29 cellular contexts compared by ENCODE assay signal in genomic region chr6:116127771-116128493, GRCh38. TPM values are rescaled to one million over a fixed set of nuclear protein-coding genes. Genes with fewer than 3 reads are reported as not detected.
DNase-seq lines count a peak whose midpoint lies in the region; ATAC-seq and TF ChIP-seq lines count a peak whose summit lies in the region.
"Had no signal": no experiment of that assay in that cellular context is flagged by ENCODE, and none has a peak within 500 bp of the region (broad histone marks: within the 10 kb centered on the region; RNA-seq: fewer than 3 reads in every experiment).

No MANE protein-coding gene starts in this region.

- 50 to 58% (median 55%) methylated on average over 2 of the region's 2 CpGs for WGBS in heart left ventricle, 4 donors
- WGBS in right cardiac atrium = 67% methylated on average over 2 of the region's 2 CpGs
- WGBS in SK-N-SH (ENCODE audit: low lambda C conversion rate) = 90% methylated on average over 2 of the region's 2 CpGs

- no peak overlapping the region for H2AFZ ChIP-seq in SK-N-SH (ENCODE audit: low read depth)
- H2AFZ ChIP-seq: neural progenitor cell had no signal

- no peak for TF ChIP-seq RAD21 in SK-N-SH (IDR thresholded peaks at IDR 0.05; ENCODE audit: low read length)

- no peak for TF ChIP-seq EP300 in SK-N-SH (IDR thresholded peaks at IDR 0.05; ENCODE audit: borderline replicate concordance in 1 of 2, low read depth in 1 of 2, low read length in 1 of 2)

- H3K9me2 ChIP-seq in SK-N-SH = no peaks in the 10 kb centered on the region

- H4K20me1 ChIP-seq in SK-N-SH (ENCODE audit: insufficient read depth) = no peaks in the 10 kb centered on the region

- no peaks in the 10 kb centered on the region for H3K9me3 ChIP-seq in heart left ventricle
- H3K9me3 ChIP-seq in right cardiac atrium (ENCODE audit: control insufficient read depth, low read length) = no peaks in the 10 kb centered on the region
- H3K9me3 ChIP-seq in SK-N-SH = no peaks in the 10 kb centered on the region
- H3K9me3 ChIP-seq: Caco-2 had no signal

- H3K36me3 ChIP-seq in heart left ventricle = peaks cover 0 to 10% (median 0%) of the 10 kb centered on the region in 9 donors
- H3K36me3 ChIP-seq in SK-N-SH (replicated peaks in 1 of 2; ENCODE audit: control insufficient read depth in 1 of 2, insufficient read depth in 2 of 2, low read length in 1 of 2) = peaks cover 0 to 3% of the 10 kb centered on the region in 2 experiments
- H3K36me3 ChIP-seq: neural progenitor cell had no signal

- DNase-seq in heart left ventricle (no peak), right cardiac atrium (no peak), SK-N-SH (no peak), fibroblast of peridontal ligament (ENCODE audit: extremely low read depth) (peak; percentile 48), NOMO-1 treated with dmso at 0.1 percent for 144 hours (lab: John Stamatoyannopoulos, UW; ENCODE audit: unreplicated experiment) (no peak)
- DNase-seq in activated T-cell treated with anti-CD3 and anti-CD28 coated beads, Interleukin-2, amount 50 U/mL, for 4 hours = no peak
- DNase-seq: activated CD4-positive, alpha-beta T cell treated with anti-CD3 and anti-CD28 coated beads, Interleukin-2, amount 50 U/mL, for 48 hours; activated CD4-positive, CD25-positive, alpha-beta regulatory T cell; activated CD8-positive, alpha-beta memory T cell treated with anti-CD3 and anti-CD28 coated beads, Interleukin-2, amount 50 U/mL, for 4 hours; C1 segment of cervical spinal cord; Caco-2; DMS79 treated with DMSO at 0.1 percent for 48 hours; Karpas-422; MV-4-11; NCI-H1694; stimulated activated CD8-positive, alpha-beta memory T cell treated with anti-CD3 and anti-CD28 coated beads, Interleukin-4, amount 100 ng/mL, for 48 hours; trophoblast cell had no signal

- no peaks in the 10 kb centered on the region for H3K27me3 Mint-ChIP-seq in activated T-cell treated with anti-CD3 and anti-CD28 coated beads, Interleukin-2, amount 50 U/mL, for 4 hours (ENCODE audit: low read depth)
- H3K27me3 Mint-ChIP-seq: activated naive CD8-positive, alpha-beta T cell; activated T-helper 17 cell treated with anti-CD3 and anti-CD28 coated beads, Interleukin-2, amount 50 U/mL, for 72 hours had no signal

- H3K79me2 ChIP-seq in SK-N-SH (ENCODE audit: insufficient read depth) = no peaks in the 10 kb centered on the region

- TF ChIP-seq POLR2A in heart left ventricle (IDR thresholded peaks at IDR 0.05) = no peak

- intact Hi-C loops in heart left ventricle (cut with DNase I) = no loop called here
- intact Hi-C loops in right cardiac atrium (cut with DNase I) = no loop called here

- H3K27me3 ChIP-seq in heart left ventricle (no peaks in the 10 kb centered on the region), right cardiac atrium (ENCODE audit: control insufficient read depth, insufficient read depth) (no peaks in the 10 kb centered on the region), SK-N-SH (ENCODE audit: insufficient read depth) (no peaks in the 10 kb centered on the region)
- H3K27me3 ChIP-seq: neural progenitor cell had no signal

- H3K4me1 Mint-ChIP-seq in activated T-cell treated with anti-CD3 and anti-CD28 coated beads, Interleukin-2, amount 50 U/mL, for 4 hours (ENCODE audit: low read depth) = peaks cover 4% of the 10 kb centered on the region

- no peaks in the 10 kb centered on the region for H3F3A ChIP-seq in SK-N-SH (replicated peaks; ENCODE audit: insufficient read depth)

- CTCF ChIA-PET in SK-N-SH (lab: Yijun Ruan, JAX) = interaction anchor here (1.2 to 1.8 kb wide), 3 partner anchors 11 to 27 kb away, joined by 3 to 8 read pairs (median 4); partner anchors contain the start of gene NT5DC1

- no peak overlapping the region for H3K4me3 ChIP-seq in heart left ventricle
- H3K4me3 ChIP-seq in right cardiac atrium (ENCODE audit: low read length) = no peak overlapping the region
- no peak overlapping the region for H3K4me3 ChIP-seq in SK-N-SH (ENCODE audit: low read depth in 2 of 2, low read length in 1 of 2)
- H3K4me3 ChIP-seq: GM12878, lung, neural progenitor cell had no signal

- H3K9me3 Mint-ChIP-seq in activated T-cell treated with anti-CD3 and anti-CD28 coated beads, Interleukin-2, amount 50 U/mL, for 4 hours = no peaks in the 10 kb centered on the region
- H3K9me3 Mint-ChIP-seq: activated T-helper 17 cell treated with anti-CD3 and anti-CD28 coated beads, Interleukin-2, amount 50 U/mL, for 72 hours; neural progenitor cell had no signal

- ATAC-seq in heart left ventricle (peak; percentile 55 to 77 (median 64)), right cardiac atrium (no peak), HG02678 (IDR thresholded peaks at IDR 0.05; ENCODE audit: unreplicated experiment) (no peak), HG02981 (IDR thresholded peaks at IDR 0.05; ENCODE audit: unreplicated experiment) (no peak)
- no peak for ATAC-seq in activated T-cell treated with anti-CD3 and anti-CD28 coated beads, Interleukin-2, amount 50 U/mL, for 4 hours
- ATAC-seq: activated T-helper 17 cell treated with anti-CD3 and anti-CD28 coated beads, Interleukin-2, amount 50 U/mL, for 72 hours; GM12878 had no signal

- no peak overlapping the region for H3K4me2 ChIP-seq in SK-N-SH
- H3K4me2 ChIP-seq: neural progenitor cell had no signal

- no peak overlapping the region for H3K4me3 Mint-ChIP-seq in activated T-cell treated with anti-CD3 and anti-CD28 coated beads, Interleukin-2, amount 50 U/mL, for 4 hours
- H3K4me3 Mint-ChIP-seq: activated naive CD8-positive, alpha-beta T cell; activated T-helper 17 cell treated with anti-CD3 and anti-CD28 coated beads, Interleukin-2, amount 50 U/mL, for 72 hours; neural progenitor cell had no signal

- POLR2A ChIA-PET in SK-N-SH (lab: Yijun Ruan, JAX) = no interaction called here

- peaks cover 17% of the 10 kb centered on the region for H3K36me3 Mint-ChIP-seq in activated T-cell treated with anti-CD3 and anti-CD28 coated beads, Interleukin-2, amount 50 U/mL, for 4 hours (ENCODE audit: insufficient read depth)
- H3K36me3 Mint-ChIP-seq: neural progenitor cell had no signal

- no peak overlapping the region for H3K9ac ChIP-seq in SK-N-SH
- H3K9ac ChIP-seq: neural progenitor cell had no signal

- no peak for TF ChIP-seq CTCF in heart left ventricle (IDR thresholded peaks at IDR 0.05)
- TF ChIP-seq CTCF in SK-N-SH (IDR thresholded peaks at IDR 0.05) = no peak

- peak overlapping the region in 7 of 12 donors; percentile 18 to 73 (median 41) for H3K27ac ChIP-seq in heart left ventricle
- no peak overlapping the region for H3K27ac ChIP-seq in right cardiac atrium (ENCODE audit: low read length)
- H3K27ac ChIP-seq in SK-N-SH (ENCODE audit: low read depth in 2 of 2, low read length in 1 of 2) = peak overlapping the region in 1 of 2 experiments; percentile 80; a peak in 2 of 4 replicates
- H3K27ac ChIP-seq: epithelial cell of prostate, neural progenitor cell had no signal

- H3K4me1 ChIP-seq in heart left ventricle (peaks cover 0 to 15% (median 2%) of the 10 kb centered on the region in 12 donors), right cardiac atrium (ENCODE audit: control insufficient read depth, insufficient read depth, low read length) (no peaks in the 10 kb centered on the region), SK-N-SH (ENCODE audit: control insufficient read depth in 1 of 2, insufficient read depth in 2 of 2, low read depth in 1 of 2, low read length in 1 of 2) (no peaks in the 10 kb centered on the region; a peak in 1 of 4 replicates)
- H3K4me1 ChIP-seq: Caco-2, neural progenitor cell had no signal

TF ChIP-seq in SK-N-SH, 30 proteins besides CTCF, POLR2A, EP300 and RAD21:
- TF ChIP-seq ELF1 (IDR thresholded peaks at IDR 0.05) = no peak
- TF ChIP-seq GATA2 (CRISPR knock-in tag; IDR thresholded peaks at IDR 0.05) = no peak
- TF ChIP-seq EZH2phosphoT487 (IDR thresholded peaks at IDR 0.05; ENCODE audit: borderline replicate concordance, low read depth) = no peak
- TF ChIP-seq TCF12 (IDR thresholded peaks at IDR 0.05) = peak; percentile 36; the same call in 1 of the 2 replicates

RNA-seq across cellular contexts. Expression of gene COL10A1, which starts 2.0 kb away (rescaled TPM):
- total RNA-seq in heart left ventricle (1 to 10 TPM in 1 of 9 donors, under 1 TPM in 3, not detected in 5; 0.14 to 1.4 (median 0.22) TPM), right cardiac atrium (not detected)
- polyA plus RNA-seq in heart left ventricle (under 1 TPM; 0.04 to 0.11 TPM), right cardiac atrium (0.05 TPM), SK-N-SH (2012; rRNA removed) (4.5 and 5.1 TPM in 2 replicates)
- polyA plus RNA-seq in SK-N-SH (2012; cell fraction: cytosol; rRNA removed) = 4.7 and 5.5 TPM in 2 replicates
- 3.6 and 4.3 TPM in 2 replicates for polyA plus RNA-seq in SK-N-SH (2012; cell fraction: nucleus; rRNA removed)
- not detected for total RNA-seq in activated T-cell treated with anti-CD3 and anti-CD28 coated beads, Interleukin-2, amount 50 U/mL, for 4 hours
- total RNA-seq: A673; activated T-helper 17 cell treated with anti-CD3 and anti-CD28 coated beads, Interleukin-2, amount 50 U/mL, for 72 hours; Caco-2; H1; OCI-LY7 had no signal
- polyA plus RNA-seq: H1, keratinocyte, lung had no signal

RNA-seq across cellular contexts. Expression of gene NT5DC1, which starts 27.3 kb away (rescaled TPM):
- total RNA-seq in heart left ventricle = 10 to 100 TPM; 12.0 to 72.4 (median 51.3) TPM
- 10 to 100 TPM in 1 of 2 donors, 1 to 10 TPM in 1; 6.5 to 30.2 TPM for polyA plus RNA-seq in heart left ventricle
- 10 to 100 TPM; 42.0 to 61.7 (median 52.2) TPM for total RNA-seq in right cardiac atrium
- 10.2 TPM for polyA plus RNA-seq in right cardiac atrium
- 20.3 and 21.0 TPM in 2 replicates for polyA plus RNA-seq in SK-N-SH (2012; rRNA removed)
- polyA plus RNA-seq in SK-N-SH (2012; cell fraction: cytosol; rRNA removed) = 18.5 and 23.5 TPM in 2 replicates
- polyA plus RNA-seq in SK-N-SH (2012; cell fraction: nucleus; rRNA removed) = 7.4 and 18.2 TPM in 2 replicates
- 10 to 100 TPM; 32.5 to 39.7 (median 33.8) TPM for total RNA-seq in activated T-cell treated with anti-CD3 and anti-CD28 coated beads, Interleukin-2, amount 50 U/mL, for 4 hours

Comparison
In these comparisons a context has a peak if more than half of its experiments do, and no peak if none do; other contexts are left out.
1. ATAC-seq: peak in heart left ventricle (4 of 4); none in right cardiac atrium (0 of 2), activated T-cell treated with anti-CD3 and anti-CD28 coated beads, Interleukin-2, amount 50 U/mL, for 4 hours (0 of 2), HG02678 (single experiment) and HG02981 (single experiment).